Comparison of ENCODE assay signal across 8 cellular contexts in genomic region chr1:28087614-28088167, GRCh38. TPM values are rescaled to one million over a fixed set of nuclear protein-coding genes. Genes with fewer than 3 reads are reported as not detected.
A peak's percentile ranks its signal among the peaks of the same experiment; 100 is the strongest.
DNase-seq lines count a peak whose midpoint lies in the region; ATAC-seq and TF ChIP-seq lines count a peak whose summit lies in the region.

No MANE protein-coding gene starts in this region.

- TF ChIP-seq CTCF in BJ (IDR thresholded peaks at IDR 0.05; ENCODE audit: insufficient read depth, low read depth, low read length) (peak; percentile 34), smooth muscle cell (IDR thresholded peaks at IDR 0.05; ENCODE audit: borderline replicate concordance, insufficient read depth, poor library complexity, severe bottlenecking) (no peak)

- peaks cover 35% of the 10 kb centered on the region for H3K4me1 Mint-ChIP-seq in activated naive CD8-positive, alpha-beta T cell treated with anti-CD3 and anti-CD28 coated beads, Interleukin-2, amount 10 ng/mL, durations not matched to agents 7 days and 5 days

- POLR2A ChIA-PET in BJ (lab: Charles Lee) = no interaction called here
- POLR2A ChIA-PET in activated naive CD8-positive, alpha-beta T cell treated with anti-CD3 and anti-CD28 coated beads, Interleukin-2, amount 10 ng/mL, durations not matched to agents 7 days and 5 days (lab: Charles Lee) = interaction anchor here (0.7 to 2.0 kb wide), 12 partner anchors 23 to 418 kb away, joined by 3 to 12 read pairs (median 4); partner anchors contain the start of genes ATP5IF1, RCC1 and XKR8

- H3K27me3 ChIP-seq in BJ (ENCODE audit: control insufficient read depth, insufficient read depth, low read length) (no peaks in the 10 kb centered on the region), iPS-15b (ENCODE audit: control insufficient read depth, insufficient read depth, low read length) (no peaks in the 10 kb centered on the region), smooth muscle cell (ENCODE audit: low read depth) (no peaks in the 10 kb centered on the region)

- peak overlapping the region; percentile 92 for H3K4me3 Mint-ChIP-seq in activated naive CD8-positive, alpha-beta T cell treated with anti-CD3 and anti-CD28 coated beads, Interleukin-2, amount 10 ng/mL, durations not matched to agents 7 days and 5 days

- 8% methylated on average over 16 of the region's 16 CpGs for WGBS in smooth muscle cell (ENCODE audit: low lambda C conversion rate)

- H3K4me1 ChIP-seq in iPS-15b (ENCODE audit: control insufficient read depth, insufficient read depth, low read length) (peaks cover 7% of the 10 kb centered on the region), smooth muscle cell (ENCODE audit: low read depth) (peaks cover 13% of the 10 kb centered on the region)

- H4K20me1 ChIP-seq in smooth muscle cell (ENCODE audit: low read depth) = peaks cover 37% of the 10 kb centered on the region

- peak overlapping the region; percentile 83 for H3K27ac ChIP-seq in smooth muscle cell (ENCODE audit: low read depth)

- H3F3A ChIP-seq in smooth muscle cell (ENCODE audit: low read depth) = no peaks in the 10 kb centered on the region

- H3K4me3 ChIP-seq in BJ (ENCODE audit: low read depth, low read length) (peak overlapping the region; percentile 77), iPS-15b (ENCODE audit: low read depth, low read length) (peak overlapping the region; percentile 96), smooth muscle cell (peak overlapping the region; percentile 79)

- CTCF ChIA-PET in BJ (lab: Yijun Ruan, JAX) = interaction anchor here (0.5 to 6.2 kb wide), 9 partner anchors 9 to 224 kb away, joined by 3 to 134 read pairs (median 4); no protein-coding TSS in a partner anchor

- no peaks in the 10 kb centered on the region for H3K9me3 Mint-ChIP-seq in activated naive CD8-positive, alpha-beta T cell treated with anti-CD3 and anti-CD28 coated beads, Interleukin-2, amount 10 ng/mL, durations not matched to agents 7 days and 5 days

- ATAC-seq in GM18505 (IDR thresholded peaks at IDR 0.05; ENCODE audit: unreplicated experiment) (peak; percentile 1), HG02623 (IDR thresholded peaks at IDR 0.05; ENCODE audit: unreplicated experiment) (no peak)
- ATAC-seq in activated naive CD8-positive, alpha-beta T cell treated with anti-CD3 and anti-CD28 coated beads, Interleukin-2, amount 10 ng/mL, durations not matched to agents 7 days and 5 days (ENCODE audit: low read depth) = peak; percentile 7

- H3K9ac ChIP-seq in iPS-15b (ENCODE audit: low read depth, low read length) (peak overlapping the region; percentile 87), smooth muscle cell (ENCODE audit: low read depth) (peak overlapping the region; percentile 83)

- H3K4me2 ChIP-seq in smooth muscle cell = peak overlapping the region; percentile 95

- peak overlapping the region; percentile 91 for H2AFZ ChIP-seq in smooth muscle cell (ENCODE audit: low read depth)

- no peak for TF ChIP-seq POLR2A in GM18505 (IDR thresholded peaks at IDR 0.05; ENCODE audit: borderline replicate concordance, extremely low read depth, insufficient read depth, insufficient read length)

- peaks cover 1% of the 10 kb centered on the region for H3K36me3 Mint-ChIP-seq in activated naive CD8-positive, alpha-beta T cell treated with anti-CD3 and anti-CD28 coated beads, Interleukin-2, amount 10 ng/mL, durations not matched to agents 7 days and 5 days

- peaks cover 51% of the 10 kb centered on the region for H3K79me2 ChIP-seq in smooth muscle cell (ENCODE audit: low read depth)

- H3K27ac Mint-ChIP-seq in activated naive CD8-positive, alpha-beta T cell treated with anti-CD3 and anti-CD28 coated beads, Interleukin-2, amount 10 ng/mL, durations not matched to agents 7 days and 5 days = peak overlapping the region; percentile 94

- no peak for DNase-seq in BJ (ENCODE audit: low read depth)
- peak; percentile 57 for DNase-seq in M059J (ENCODE audit: low read depth)
- peak; percentile 47 for DNase-seq in activated naive CD8-positive, alpha-beta T cell treated with anti-CD3 and anti-CD28 coated beads, Interleukin-2, amount 10 ng/mL, durations not matched to agents 7 days and 5 days
- no peak for DNase-seq in smooth muscle cell (lab: John Stamatoyannopoulos, UW; ENCODE audit: unreplicated experiment)
- DNase-seq in NCI-H1694 treated with DMSO at 0.1 percent for 48 hours (lab: John Stamatoyannopoulos, UW) = no peak

- H3K9me3 ChIP-seq in iPS-15b (ENCODE audit: control insufficient read depth, insufficient read depth, low read length) = no peaks in the 10 kb centered on the region
- H3K9me3 ChIP-seq in smooth muscle cell (replicated peaks; ENCODE audit: low read depth) = no peaks in the 10 kb centered on the region

- H3K36me3 ChIP-seq in BJ (ENCODE audit: control insufficient read depth, insufficient read depth, low read length) (no peaks in the 10 kb centered on the region), iPS-15b (ENCODE audit: control insufficient read depth, insufficient read depth, low read length) (no peaks in the 10 kb centered on the region), smooth muscle cell (ENCODE audit: low read depth) (no peaks in the 10 kb centered on the region)

- peaks cover 1% of the 10 kb centered on the region for H3K27me3 Mint-ChIP-seq in activated naive CD8-positive, alpha-beta T cell treated with anti-CD3 and anti-CD28 coated beads, Interleukin-2, amount 10 ng/mL, durations not matched to agents 7 days and 5 days

RNA-seq across cellular contexts. Expression of gene EYA3, which starts 0.7 kb away (rescaled TPM):
- polyA plus RNA-seq in BJ (2011; rRNA removed) = 8.6 and 11.1 TPM in 2 replicates
- 21.4 and 32.2 TPM in 2 replicates for polyA minus RNA-seq in BJ (2011; rRNA and poly(A)+ RNA removed)
- 20.0 and 25.4 TPM in 2 replicates for total RNA-seq in M059J (2014; rRNA removed; shearing (Covaris generic))
- total RNA-seq in activated naive CD8-positive, alpha-beta T cell treated with anti-CD3 and anti-CD28 coated beads, Interleukin-2, amount 10 ng/mL, durations not matched to agents 7 days and 5 days = 10 to 100 TPM; 27.0 to 27.3 TPM
- total RNA-seq in smooth muscle cell = 16.6 and 17.1 TPM in 2 replicates
- polyA plus RNA-seq in smooth muscle cell = 3.8 and 4.8 TPM in 2 replicates

Comparison
In these comparisons a context has a peak if more than half of its experiments do, and no peak if none do; other contexts are left out.
1. DNase-seq: peak in M059J (single experiment) and activated naive CD8-positive, alpha-beta T cell treated with anti-CD3 and anti-CD28 coated beads, Interleukin-2, amount 10 ng/mL, durations not matched to agents 7 days and 5 days (single experiment); none in BJ (single experiment), smooth muscle cell (single experiment) and NCI-H1694 treated with DMSO at 0.1 percent for 48 hours (single experiment).
2. Peak in every context shown above with its lines, with median percentiles within 50 percentile points of each other: H3K4me3 ChIP-seq.